In the genomic region with DNA sequence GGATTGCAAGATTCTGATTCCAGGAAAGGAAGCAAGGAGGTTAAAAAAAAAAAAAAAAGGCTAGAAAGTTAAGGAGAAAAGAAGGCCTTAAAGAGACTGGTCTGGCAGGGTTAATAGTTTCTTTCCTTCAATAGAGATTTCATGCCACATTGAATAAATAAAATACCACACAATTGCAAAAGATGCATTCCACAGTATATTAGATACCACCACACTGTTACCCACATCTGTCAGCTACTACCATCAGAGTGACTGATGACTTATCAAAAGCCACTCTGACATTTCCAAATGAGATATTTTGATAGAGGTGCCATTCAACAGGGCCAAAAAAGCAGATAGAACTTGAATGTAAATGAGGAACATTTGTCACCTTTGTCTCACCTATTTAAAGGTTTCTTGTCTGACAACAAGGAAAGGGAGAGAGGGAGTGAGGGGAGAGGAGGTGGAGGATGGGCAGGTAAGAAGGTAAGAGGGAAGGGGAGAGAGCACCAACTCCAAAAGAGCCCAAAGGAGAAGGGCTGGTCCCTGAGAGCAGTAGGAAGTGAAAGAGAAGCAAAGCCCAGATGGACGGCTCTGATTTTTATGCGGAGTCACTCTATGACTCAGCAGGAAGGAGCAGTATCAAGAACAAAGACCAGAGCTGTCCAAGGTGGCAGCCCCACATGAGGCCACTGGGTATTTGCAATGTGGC, we compare ENCODE assay signal across 1 cellular context.
TF ChIP-seq lines count a peak whose summit lies in the region.

No MANE protein-coding gene starts in this region.

TF ChIP-seq in K562, 482 proteins besides CTCF, POLR2A, EP300 and RAD21 (continued from another document and continues in another):
- TF ChIP-seq PTTG1 (tag; IDR thresholded peaks at IDR 0.05; ENCODE audit: low read depth) (0 out of 2 replicates have a peak, but pooled peaks have one; percentile 63), ZNF77 (CRISPR knock-in tag; IDR thresholded peaks at IDR 0.05) (no peak), MCM7 (IDR thresholded peaks at IDR 0.05) (no peak), TOE1 (IDR thresholded peaks at IDR 0.05; ENCODE audit: borderline replicate concordance) (0 out of 2 replicates have a peak, but pooled peaks have one; percentile 53), TOE1 (CRISPR knock-in tag; IDR thresholded peaks at IDR 0.05; ENCODE audit: borderline replicate concordance, low read depth) (peak; percentile 86; the same call in 1 of the 2 replicates), ZC3H4 (CRISPR knock-in tag; IDR thresholded peaks at IDR 0.05; ENCODE audit: borderline replicate concordance) (no peak), ZFX (CRISPR knock-in tag; IDR thresholded peaks at IDR 0.05) (no peak), BMI1 (IDR thresholded peaks at IDR 0.05; ENCODE audit: low read length) (no peak), ARID2 (IDR thresholded peaks at IDR 0.05) (no peak), HDAC6 (IDR thresholded peaks at IDR 0.05; ENCODE audit: low read depth, low read length) (no peak), TAF9B (IDR thresholded peaks at IDR 0.05; ENCODE audit: partially characterized antibody) (peak; percentile 77), KAT7 (CRISPR knock-in tag; IDR thresholded peaks at IDR 0.05; ENCODE audit: borderline replicate concordance) (peak; percentile 62; the same call in 1 of the 2 replicates), SIN3A (IDR thresholded peaks at IDR 0.05; ENCODE audit: borderline replicate concordance in 2 of 2, control insufficient read depth in 1 of 2, low read depth in 2 of 2, low read length in 2 of 2) (peak in 1 of 2 experiments; percentile 95; a peak in 2 of 4 replicates), PTBP1 (IDR thresholded peaks at IDR 0.05; ENCODE audit: low read depth, low read length) (no peak), PTRF (tag; IDR thresholded peaks at IDR 0.05) (0 out of 2 replicates have a peak, but pooled peaks have one; percentile 23), ZNF324 (CRISPR knock-in tag; IDR thresholded peaks at IDR 0.05) (no peak), POLR2B (IDR thresholded peaks at IDR 0.05; ENCODE audit: low read depth, partially characterized antibody) (no peak), ZNF146 (CRISPR knock-in tag; IDR thresholded peaks at IDR 0.05; ENCODE audit: unreplicated experiment) (no peak), ZNF197 (CRISPR knock-in tag; IDR thresholded peaks at IDR 0.05; ENCODE audit: low read depth) (peak; percentile 97), ATF7 (IDR thresholded peaks at IDR 0.05) (peak; percentile 65), ZNF121 (CRISPR knock-in tag; conservative IDR thresholded peaks at IDR 0.05) (no peak), CBFA2T3 (IDR thresholded peaks at IDR 0.05) (peak; percentile 75), ZNF780A (CRISPR knock-in tag; IDR thresholded peaks at IDR 0.05) (no peak), SLC30A9 (CRISPR knock-in tag; IDR thresholded peaks at IDR 0.05) (no peak), FOXA3 (CRISPR knock-in tag; conservative IDR thresholded peaks at IDR 0.05 in 1 of 2, IDR thresholded peaks at IDR 0.05 in 1 of 2) (no peak), PRMT5 (CRISPR knock-in tag; IDR thresholded peaks at IDR 0.05) (no peak), NCOA1 (IDR thresholded peaks at IDR 0.05; ENCODE audit: low read depth) (peak; percentile 88), SRSF1 (IDR thresholded peaks at IDR 0.05; ENCODE audit: low read depth, low read length) (no peak), ATF1 (CRISPR knock-in tag; IDR thresholded peaks at IDR 0.05) (no peak), ATF1 (tag; IDR thresholded peaks at IDR 0.05) (peak; percentile 36; the same call in 1 of the 2 replicates), EP400 (IDR thresholded peaks at IDR 0.05) (no peak), TEAD4 (IDR thresholded peaks at IDR 0.05; ENCODE audit: low read length) (peak; percentile 66), TEAD4 (CRISPR knock-in tag; IDR thresholded peaks at IDR 0.05; ENCODE audit: borderline replicate concordance) (no peak), ESRRB (CRISPR knock-in tag; IDR thresholded peaks at IDR 0.05; ENCODE audit: borderline replicate concordance) (no peak), BCL6 (CRISPR knock-in tag; IDR thresholded peaks at IDR 0.05) (0 out of 2 replicates have a peak, but pooled peaks have one; percentile 53), ARID1B (IDR thresholded peaks at IDR 0.05) (peak; percentile 89), CHD2 (IDR thresholded peaks at IDR 0.05; ENCODE audit: low read depth, low read length) (no peak), KLF16 (IDR thresholded peaks at IDR 0.05) (peak; percentile 39; the same call in 1 of the 2 replicates), ZNF384 (IDR thresholded peaks at IDR 0.05; ENCODE audit: low read depth, low read length) (no peak)
- TF ChIP-seq, protein P1, sequence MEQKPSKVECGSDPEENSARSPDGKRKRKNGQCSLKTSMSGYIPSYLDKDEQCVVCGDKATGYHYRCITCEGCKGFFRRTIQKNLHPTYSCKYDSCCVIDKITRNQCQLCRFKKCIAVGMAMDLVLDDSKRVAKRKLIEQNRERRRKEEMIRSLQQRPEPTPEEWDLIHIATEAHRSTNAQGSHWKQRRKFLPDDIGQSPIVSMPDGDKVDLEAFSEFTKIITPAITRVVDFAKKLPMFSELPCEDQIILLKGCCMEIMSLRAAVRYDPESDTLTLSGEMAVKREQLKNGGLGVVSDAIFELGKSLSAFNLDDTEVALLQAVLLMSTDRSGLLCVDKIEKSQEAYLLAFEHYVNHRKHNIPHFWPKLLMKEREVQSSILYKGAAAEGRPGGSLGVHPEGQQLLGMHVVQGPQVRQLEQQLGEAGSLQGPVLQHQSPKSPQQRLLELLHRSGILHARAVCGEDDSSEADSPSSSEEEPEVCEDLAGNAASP (IDR thresholded peaks at IDR 0.05), result no peak
- TF ChIP-seq, protein P2, sequence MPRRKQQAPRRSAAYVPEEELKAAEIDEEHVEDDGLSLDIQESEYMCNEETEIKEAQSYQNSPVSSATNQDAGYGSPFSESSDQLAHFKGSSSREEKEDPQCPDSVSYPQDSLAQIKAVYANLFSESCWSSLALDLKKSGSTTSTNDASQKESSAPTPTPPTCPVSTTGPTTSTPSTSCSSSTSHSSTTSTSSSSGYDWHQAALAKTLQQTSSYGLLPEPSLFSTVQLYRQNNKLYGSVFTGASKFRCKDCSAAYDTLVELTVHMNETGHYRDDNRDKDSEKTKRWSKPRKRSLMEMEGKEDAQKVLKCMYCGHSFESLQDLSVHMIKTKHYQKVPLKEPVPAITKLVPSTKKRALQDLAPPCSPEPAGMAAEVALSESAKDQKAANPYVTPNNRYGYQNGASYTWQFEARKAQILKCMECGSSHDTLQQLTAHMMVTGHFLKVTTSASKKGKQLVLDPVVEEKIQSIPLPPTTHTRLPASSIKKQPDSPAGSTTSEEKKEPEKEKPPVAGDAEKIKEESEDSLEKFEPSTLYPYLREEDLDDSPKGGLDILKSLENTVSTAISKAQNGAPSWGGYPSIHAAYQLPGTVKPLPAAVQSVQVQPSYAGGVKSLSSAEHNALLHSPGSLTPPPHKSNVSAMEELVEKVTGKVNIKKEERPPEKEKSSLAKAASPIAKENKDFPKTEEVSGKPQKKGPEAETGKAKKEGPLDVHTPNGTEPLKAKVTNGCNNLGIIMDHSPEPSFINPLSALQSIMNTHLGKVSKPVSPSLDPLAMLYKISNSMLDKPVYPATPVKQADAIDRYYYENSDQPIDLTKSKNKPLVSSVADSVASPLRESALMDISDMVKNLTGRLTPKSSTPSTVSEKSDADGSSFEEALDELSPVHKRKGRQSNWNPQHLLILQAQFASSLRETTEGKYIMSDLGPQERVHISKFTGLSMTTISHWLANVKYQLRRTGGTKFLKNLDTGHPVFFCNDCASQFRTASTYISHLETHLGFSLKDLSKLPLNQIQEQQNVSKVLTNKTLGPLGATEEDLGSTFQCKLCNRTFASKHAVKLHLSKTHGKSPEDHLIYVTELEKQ (CRISPR knock-in tag; IDR thresholded peaks at IDR 0.05), result no peak
- TF ChIP-seq, protein P3, sequence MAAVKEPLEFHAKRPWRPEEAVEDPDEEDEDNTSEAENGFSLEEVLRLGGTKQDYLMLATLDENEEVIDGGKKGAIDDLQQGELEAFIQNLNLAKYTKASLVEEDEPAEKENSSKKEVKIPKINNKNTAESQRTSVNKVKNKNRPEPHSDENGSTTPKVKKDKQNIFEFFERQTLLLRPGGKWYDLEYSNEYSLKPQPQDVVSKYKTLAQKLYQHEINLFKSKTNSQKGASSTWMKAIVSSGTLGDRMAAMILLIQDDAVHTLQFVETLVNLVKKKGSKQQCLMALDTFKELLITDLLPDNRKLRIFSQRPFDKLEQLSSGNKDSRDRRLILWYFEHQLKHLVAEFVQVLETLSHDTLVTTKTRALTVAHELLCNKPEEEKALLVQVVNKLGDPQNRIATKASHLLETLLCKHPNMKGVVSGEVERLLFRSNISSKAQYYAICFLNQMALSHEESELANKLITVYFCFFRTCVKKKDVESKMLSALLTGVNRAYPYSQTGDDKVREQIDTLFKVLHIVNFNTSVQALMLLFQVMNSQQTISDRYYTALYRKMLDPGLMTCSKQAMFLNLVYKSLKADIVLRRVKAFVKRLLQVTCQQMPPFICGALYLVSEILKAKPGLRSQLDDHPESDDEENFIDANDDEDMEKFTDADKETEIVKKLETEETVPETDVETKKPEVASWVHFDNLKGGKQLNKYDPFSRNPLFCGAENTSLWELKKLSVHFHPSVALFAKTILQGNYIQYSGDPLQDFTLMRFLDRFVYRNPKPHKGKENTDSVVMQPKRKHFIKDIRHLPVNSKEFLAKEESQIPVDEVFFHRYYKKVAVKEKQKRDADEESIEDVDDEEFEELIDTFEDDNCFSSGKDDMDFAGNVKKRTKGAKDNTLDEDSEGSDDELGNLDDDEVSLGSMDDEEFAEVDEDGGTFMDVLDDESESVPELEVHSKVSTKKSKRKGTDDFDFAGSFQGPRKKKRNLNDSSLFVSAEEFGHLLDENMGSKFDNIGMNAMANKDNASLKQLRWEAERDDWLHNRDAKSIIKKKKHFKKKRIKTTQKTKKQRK (IDR thresholded peaks at IDR 0.05; ENCODE audit: borderline replicate concordance, low read depth, low read length), result no peak
- TF ChIP-seq, protein P4, sequence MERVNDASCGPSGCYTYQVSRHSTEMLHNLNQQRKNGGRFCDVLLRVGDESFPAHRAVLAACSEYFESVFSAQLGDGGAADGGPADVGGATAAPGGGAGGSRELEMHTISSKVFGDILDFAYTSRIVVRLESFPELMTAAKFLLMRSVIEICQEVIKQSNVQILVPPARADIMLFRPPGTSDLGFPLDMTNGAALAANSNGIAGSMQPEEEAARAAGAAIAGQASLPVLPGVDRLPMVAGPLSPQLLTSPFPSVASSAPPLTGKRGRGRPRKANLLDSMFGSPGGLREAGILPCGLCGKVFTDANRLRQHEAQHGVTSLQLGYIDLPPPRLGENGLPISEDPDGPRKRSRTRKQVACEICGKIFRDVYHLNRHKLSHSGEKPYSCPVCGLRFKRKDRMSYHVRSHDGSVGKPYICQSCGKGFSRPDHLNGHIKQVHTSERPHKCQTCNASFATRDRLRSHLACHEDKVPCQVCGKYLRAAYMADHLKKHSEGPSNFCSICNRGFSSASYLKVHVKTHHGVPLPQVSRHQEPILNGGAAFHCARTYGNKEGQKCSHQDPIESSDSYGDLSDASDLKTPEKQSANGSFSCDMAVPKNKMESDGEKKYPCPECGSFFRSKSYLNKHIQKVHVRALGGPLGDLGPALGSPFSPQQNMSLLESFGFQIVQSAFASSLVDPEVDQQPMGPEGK (CRISPR knock-in tag; IDR thresholded peaks at IDR 0.05; ENCODE audit: borderline replicate concordance), result no peak
- TF ChIP-seq, protein P5, sequence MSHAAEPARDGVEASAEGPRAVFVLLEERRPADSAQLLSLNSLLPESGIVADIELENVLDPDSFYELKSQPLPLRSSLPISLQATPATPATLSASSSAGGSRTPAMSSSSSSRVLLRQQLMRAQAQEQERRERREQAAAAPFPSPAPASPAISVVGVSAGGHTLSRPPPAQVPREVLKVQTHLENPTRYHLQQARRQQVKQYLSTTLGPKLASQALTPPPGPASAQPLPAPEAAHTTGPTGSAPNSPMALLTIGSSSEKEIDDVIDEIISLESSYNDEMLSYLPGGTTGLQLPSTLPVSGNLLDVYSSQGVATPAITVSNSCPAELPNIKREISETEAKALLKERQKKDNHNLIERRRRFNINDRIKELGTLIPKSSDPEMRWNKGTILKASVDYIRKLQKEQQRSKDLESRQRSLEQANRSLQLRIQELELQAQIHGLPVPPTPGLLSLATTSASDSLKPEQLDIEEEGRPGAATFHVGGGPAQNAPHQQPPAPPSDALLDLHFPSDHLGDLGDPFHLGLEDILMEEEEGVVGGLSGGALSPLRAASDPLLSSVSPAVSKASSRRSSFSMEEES (CRISPR knock-in tag; IDR thresholded peaks at IDR 0.05), result no peak
- TF ChIP-seq, protein P6, sequence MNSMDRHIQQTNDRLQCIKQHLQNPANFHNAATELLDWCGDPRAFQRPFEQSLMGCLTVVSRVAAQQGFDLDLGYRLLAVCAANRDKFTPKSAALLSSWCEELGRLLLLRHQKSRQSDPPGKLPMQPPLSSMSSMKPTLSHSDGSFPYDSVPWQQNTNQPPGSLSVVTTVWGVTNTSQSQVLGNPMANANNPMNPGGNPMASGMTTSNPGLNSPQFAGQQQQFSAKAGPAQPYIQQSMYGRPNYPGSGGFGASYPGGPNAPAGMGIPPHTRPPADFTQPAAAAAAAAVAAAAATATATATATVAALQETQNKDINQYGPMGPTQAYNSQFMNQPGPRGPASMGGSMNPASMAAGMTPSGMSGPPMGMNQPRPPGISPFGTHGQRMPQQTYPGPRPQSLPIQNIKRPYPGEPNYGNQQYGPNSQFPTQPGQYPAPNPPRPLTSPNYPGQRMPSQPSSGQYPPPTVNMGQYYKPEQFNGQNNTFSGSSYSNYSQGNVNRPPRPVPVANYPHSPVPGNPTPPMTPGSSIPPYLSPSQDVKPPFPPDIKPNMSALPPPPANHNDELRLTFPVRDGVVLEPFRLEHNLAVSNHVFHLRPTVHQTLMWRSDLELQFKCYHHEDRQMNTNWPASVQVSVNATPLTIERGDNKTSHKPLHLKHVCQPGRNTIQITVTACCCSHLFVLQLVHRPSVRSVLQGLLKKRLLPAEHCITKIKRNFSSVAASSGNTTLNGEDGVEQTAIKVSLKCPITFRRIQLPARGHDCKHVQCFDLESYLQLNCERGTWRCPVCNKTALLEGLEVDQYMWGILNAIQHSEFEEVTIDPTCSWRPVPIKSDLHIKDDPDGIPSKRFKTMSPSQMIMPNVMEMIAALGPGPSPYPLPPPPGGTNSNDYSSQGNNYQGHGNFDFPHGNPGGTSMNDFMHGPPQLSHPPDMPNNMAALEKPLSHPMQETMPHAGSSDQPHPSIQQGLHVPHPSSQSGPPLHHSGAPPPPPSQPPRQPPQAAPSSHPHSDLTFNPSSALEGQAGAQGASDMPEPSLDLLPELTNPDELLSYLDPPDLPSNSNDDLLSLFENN (IDR thresholded peaks at IDR 0.05; ENCODE audit: low read depth in 2 of 2, low read length in 2 of 2), result no peak
- TF ChIP-seq, protein P7, sequence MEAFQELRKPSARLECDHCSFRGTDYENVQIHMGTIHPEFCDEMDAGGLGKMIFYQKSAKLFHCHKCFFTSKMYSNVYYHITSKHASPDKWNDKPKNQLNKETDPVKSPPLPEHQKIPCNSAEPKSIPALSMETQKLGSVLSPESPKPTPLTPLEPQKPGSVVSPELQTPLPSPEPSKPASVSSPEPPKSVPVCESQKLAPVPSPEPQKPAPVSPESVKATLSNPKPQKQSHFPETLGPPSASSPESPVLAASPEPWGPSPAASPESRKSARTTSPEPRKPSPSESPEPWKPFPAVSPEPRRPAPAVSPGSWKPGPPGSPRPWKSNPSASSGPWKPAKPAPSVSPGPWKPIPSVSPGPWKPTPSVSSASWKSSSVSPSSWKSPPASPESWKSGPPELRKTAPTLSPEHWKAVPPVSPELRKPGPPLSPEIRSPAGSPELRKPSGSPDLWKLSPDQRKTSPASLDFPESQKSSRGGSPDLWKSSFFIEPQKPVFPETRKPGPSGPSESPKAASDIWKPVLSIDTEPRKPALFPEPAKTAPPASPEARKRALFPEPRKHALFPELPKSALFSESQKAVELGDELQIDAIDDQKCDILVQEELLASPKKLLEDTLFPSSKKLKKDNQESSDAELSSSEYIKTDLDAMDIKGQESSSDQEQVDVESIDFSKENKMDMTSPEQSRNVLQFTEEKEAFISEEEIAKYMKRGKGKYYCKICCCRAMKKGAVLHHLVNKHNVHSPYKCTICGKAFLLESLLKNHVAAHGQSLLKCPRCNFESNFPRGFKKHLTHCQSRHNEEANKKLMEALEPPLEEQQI (IDR thresholded peaks at IDR 0.05), result peak; percentile 97
